ENCODE assay signal across 31 cellular contexts in genomic region chr9:93365427-93366118, GRCh38.
DNase-seq lines count a peak whose midpoint lies in the region; ATAC-seq lines count a peak whose summit lies in the region.
"Had no signal": no experiment of that assay in that cellular context is flagged by ENCODE, and none has a peak within 500 bp of the region (broad histone marks: within the 10 kb centered on the region; RNA-seq: fewer than 3 reads in every experiment).

No MANE protein-coding gene starts in this region.

- H3K4me3 ChIP-seq in right cardiac atrium (ENCODE audit: low read length), result no peak overlapping the region
- H3K4me3 ChIP-seq in Karpas-422 (ENCODE audit: low read length), result no peak overlapping the region
- no peak overlapping the region for H3K4me3 ChIP-seq in HAP-1
- H3K4me3 ChIP-seq: A549, left lung, prostate gland had no signal

- intact Hi-C loops in right cardiac atrium (cut with DNase I) (no loop called here), cardiac septum (cut with DNase I) (no loop called here)

- H4K20me1 ChIP-seq in Karpas-422 (ENCODE audit: insufficient read depth, low read depth, low read length), result no peaks in the 10 kb centered on the region

- H3K9me2 ChIP-seq in Karpas-422 (replicated peaks; ENCODE audit: insufficient read depth, low read length), result no peaks in the 10 kb centered on the region

- H3K79me2 ChIP-seq in Karpas-422 (ENCODE audit: low read length), result no peaks in the 10 kb centered on the region

- H3K4me1 ChIP-seq in right cardiac atrium (ENCODE audit: control insufficient read depth, insufficient read depth, low read length) (no peaks in the 10 kb centered on the region), Karpas-422 (ENCODE audit: low read length) (peaks cover 9% of the 10 kb centered on the region), HAP-1 (no peaks in the 10 kb centered on the region)
- H3K4me1 ChIP-seq: A549, left lung, prostate gland had no signal

- 76% methylated on average over 12 of the region's 12 CpGs for WGBS in right cardiac atrium

- in situ Hi-C loops in HAP-1 (cut with MboI; ENCODE audit: low sequenced_read_pairs), result no loop called here

- H3K4me2 ChIP-seq in Karpas-422 (ENCODE audit: low read depth, low read length, poor library complexity, severe bottlenecking), result no peak overlapping the region
- H3K4me2 ChIP-seq: A549, KMS-11 had no signal

- H3K9me3 ChIP-seq in right cardiac atrium (ENCODE audit: control insufficient read depth, low read length) (no peaks in the 10 kb centered on the region), Karpas-422 (ENCODE audit: low read length) (0 out of 2 replicates have a peak, but pooled peaks cover 7% of the 10 kb centered on the region), HAP-1 (peaks cover 3% of the 10 kb centered on the region)
- H3K9me3 ChIP-seq: A549, prostate gland had no signal

- H3K9ac ChIP-seq in Karpas-422 (ENCODE audit: low read length), result no peak overlapping the region
- H3K9ac ChIP-seq: KMS-11 had no signal

- H3K36me3 ChIP-seq in Karpas-422 (ENCODE audit: insufficient read depth, low read length) (no peaks in the 10 kb centered on the region), HAP-1 (replicated peaks) (no peaks in the 10 kb centered on the region)
- H3K36me3 ChIP-seq: left lung, prostate gland had no signal

- no peak overlapping the region for H2AFZ ChIP-seq in Karpas-422 (ENCODE audit: low read length)

- H3K27ac ChIP-seq in right cardiac atrium (ENCODE audit: low read length) (no peak overlapping the region), Karpas-422 (ENCODE audit: low read length) (no peak overlapping the region)
- H3K27ac ChIP-seq: A549, KMS-11, left lung, prostate gland, RWPE1 had no signal

- no peak for ATAC-seq in right cardiac atrium
- no peak for ATAC-seq in activated CD4-positive, CD25-positive, alpha-beta regulatory T cell treated with anti-CD3 and anti-CD28 coated beads, Interleukin-2, amount 50 U/mL, for 24 hours
- ATAC-seq: A549; CD8-positive, alpha-beta T cell; left lung; SK-N-SH treated with all-trans-retinoic acid at 6 μM for 48 hours had no signal

- DNase-seq in right cardiac atrium, result peak in 2 of 3 donors; percentile 31 to 35
- no peak for DNase-seq in cardiac septum (ENCODE audit: low spot score)
- DNase-seq in RPMI8226, result peak; percentile 54
- DNase-seq in iPS DF 4.7 (ENCODE audit: extremely low read depth, low spot score), result peak; percentile 74
- DNase-seq in NCI-H1092 treated with DMSO at 0.1 percent for 48 hours (lab: John Stamatoyannopoulos, UW), result no peak
- DNase-seq in Karpas-422, result no peak
- no peak for DNase-seq in HAP-1 (ENCODE audit: low spot score in 2 of 2)
- DNase-seq: activated CD4-positive, alpha-beta T cell treated with anti-CD3 and anti-CD28 coated beads for 48 hours; activated gamma-delta T cell; activated naive CD8-positive, alpha-beta T cell treated with anti-CD3 and anti-CD28 coated beads, Interleukin-2, amount 10 ng/mL, durations not matched to agents 7 days and 5 days; activated T-cell treated with anti-CD3 and anti-CD28 coated beads, Interleukin-2, amount 50 U/mL, for 24 hours; AML-193; CD8-positive, alpha-beta T cell; central memory CD4-positive, alpha-beta T cell; DMS153; HCEC 1CT; naive B cell; NCI-H1092; NCI-H1930; NCI-H2227 treated with DMSO at 0.1 percent for 48 hours; NCI-H526 treated with DMSO at 0.1 percent for 48 hours; nucleus accumbens; stimulated activated naive CD4-positive, alpha-beta T cell; T-helper 2 cell had no signal

- no peaks in the 10 kb centered on the region for H3K27me3 ChIP-seq in right cardiac atrium (ENCODE audit: control insufficient read depth, insufficient read depth)
- H3K27me3 ChIP-seq in Karpas-422 (ENCODE audit: low read length), result no peaks in the 10 kb centered on the region
- no peaks in the 10 kb centered on the region; the same call in 1 of the 2 replicates for H3K27me3 ChIP-seq in HAP-1 (ENCODE audit: low read depth)
- H3K27me3 ChIP-seq: left lung had no signal

Comparison
In these comparisons a context has a peak if more than half of its experiments do, and no peak if none do; other contexts are left out.
1. DNase-seq: peak in right cardiac atrium (2 of 3), RPMI8226 (single experiment) and iPS DF 4.7 (single experiment); none in cardiac septum (single experiment), NCI-H1092 treated with DMSO at 0.1 percent for 48 hours (single experiment), Karpas-422 (single experiment) and HAP-1 (0 of 2).